ENCODE assay signal across 1 cellular context in genomic region chr11:67285541-67286498, GRCh38.
TF ChIP-seq lines count a peak whose summit lies in the region.

No MANE protein-coding gene starts in this region.

TF ChIP-seq in HepG2, 621 proteins besides CTCF, POLR2A, EP300 and RAD21:
- peak; percentile 73 for TF ChIP-seq AGO2 (optimal IDR thresholded peaks at IDR 0.05; ENCODE audit: low read depth, low read length)
- peak; percentile 86 for TF ChIP-seq HNRNPL (IDR thresholded peaks at IDR 0.05; ENCODE audit: low read depth, low read length)
- TF ChIP-seq CHD2 (IDR thresholded peaks at IDR 0.05; ENCODE audit: low read depth, low read length): no peak
- no peak for TF ChIP-seq KDM4B (CRISPR knock-in tag; IDR thresholded peaks at IDR 0.05)
- no peak for TF ChIP-seq MLXIP (CRISPR knock-in tag; IDR thresholded peaks at IDR 0.05; ENCODE audit: borderline replicate concordance)
- no peak for TF ChIP-seq TFDP2 (CRISPR knock-in tag; IDR thresholded peaks at IDR 0.05)
